ENCODE assay signal across 8 cellular contexts in the genomic region with DNA sequence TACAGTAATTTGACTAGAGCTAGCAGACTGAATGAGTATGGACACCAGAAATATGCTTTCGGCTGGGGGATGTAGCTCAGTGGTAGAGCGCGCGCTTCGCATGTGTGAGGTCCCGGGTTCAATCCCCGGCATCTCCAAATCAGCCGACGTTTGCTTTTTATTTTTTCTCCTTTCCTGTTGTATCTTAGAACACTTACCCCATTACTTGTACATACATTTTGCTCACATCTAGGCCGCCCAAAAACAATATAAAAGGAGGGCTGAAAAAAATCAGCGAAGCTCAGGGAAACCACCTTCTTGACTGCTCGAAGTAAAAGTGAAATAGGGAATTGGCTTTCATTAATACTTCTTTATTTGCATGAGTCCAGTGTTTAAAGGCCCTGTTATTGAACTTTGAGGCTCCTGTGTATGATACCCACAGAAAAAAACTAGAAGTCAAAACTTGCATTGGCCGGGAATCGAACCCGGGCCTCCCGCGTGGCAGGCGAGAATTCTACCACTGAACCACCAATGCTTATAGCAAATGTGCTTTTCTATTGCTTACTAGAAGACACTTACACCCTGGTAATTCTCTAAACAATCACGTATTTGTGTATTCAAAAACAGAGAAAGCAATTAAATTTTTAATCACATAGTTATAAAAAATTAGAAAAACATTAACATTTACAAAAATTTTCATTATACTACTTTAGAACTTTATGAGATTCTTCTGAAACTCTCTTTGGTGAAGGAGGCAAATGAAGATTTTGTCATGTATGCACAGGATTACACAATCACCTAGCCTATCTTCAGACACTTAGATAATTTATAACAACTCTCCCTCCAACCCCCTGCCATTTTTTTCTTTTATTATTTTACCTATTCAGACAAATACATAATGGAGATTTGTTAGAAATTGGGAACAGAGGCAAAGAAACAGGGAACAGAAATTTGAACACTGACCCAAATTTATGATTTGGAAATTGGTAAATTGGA. TPM values are rescaled to one million over a fixed set of nuclear protein-coding genes. Genes with fewer than 3 reads are reported as not detected.
DNase-seq lines count a peak whose midpoint lies in the region; ATAC-seq and TF ChIP-seq lines count a peak whose summit lies in the region.

No MANE protein-coding gene starts in this region.

- H3K27me3 Mint-ChIP-seq in brain, result peaks cover 15% of the 10 kb centered on the region

- H3K36me3 ChIP-seq in iPS DF 6.9 (ENCODE audit: control insufficient read depth, insufficient read depth, low read length), result no peaks in the 10 kb centered on the region

- intact Hi-C loops in sciatic nerve (cut with DNase I), result loop anchor here (5.0 kb wide), 1 partner anchor 59 kb away; no protein-coding TSS in a partner anchor

- H3K4me3 Mint-ChIP-seq in brain, result peak overlapping the region; percentile 91 to 95 (median 94)

- no peaks in the 10 kb centered on the region for H3K9me3 ChIP-seq in iPS DF 6.9 (ENCODE audit: control insufficient read depth, insufficient read depth, low read length)

- peaks cover 0 to 11% (median 0%) of the 10 kb centered on the region in 5 experiments for H3K9me3 Mint-ChIP-seq in brain

- TF ChIP-seq CTCF in brain (conservative IDR thresholded peaks at IDR 0.05), result no peak

- H3K27ac ChIP-seq in iPS DF 6.9 (ENCODE audit: low read length), result no peak overlapping the region

- ATAC-seq in GM18511 (IDR thresholded peaks at IDR 0.05; ENCODE audit: unreplicated experiment) (peak; percentile 67), HG03060 (IDR thresholded peaks at IDR 0.05; ENCODE audit: low read depth, unreplicated experiment) (peak; percentile 47), sciatic nerve (peak; percentile 93)

- no peaks in the 10 kb centered on the region for H3K36me3 Mint-ChIP-seq in brain

- WGBS in iPS DF 6.9 (ENCODE audit: insufficient coverage, insufficient read length), result no CpG with 5 or more reads among the region's 19 CpGs

- H3K4me1 Mint-ChIP-seq in brain, result peaks cover 29% of the 10 kb centered on the region

- H3K27ac Mint-ChIP-seq in brain, result peak overlapping the region; percentile 97 to 98 (median 98)

- no peaks in the 10 kb centered on the region; the same call in 1 of the 2 replicates for H3K27me3 ChIP-seq in iPS DF 6.9 (ENCODE audit: control insufficient read depth, insufficient read depth, low read length)

- no peaks in the 10 kb centered on the region; the same call in 1 of the 2 replicates for H3K4me1 ChIP-seq in iPS DF 6.9 (ENCODE audit: control insufficient read depth, insufficient read depth, low read length)

- peak overlapping the region; percentile 83; the same call in 1 of the 2 replicates for H3K4me3 ChIP-seq in iPS DF 6.9 (ENCODE audit: low read length)

- DNase-seq in NCI-H2107 (lab: John Stamatoyannopoulos, UW), result peak; percentile 53
- DNase-seq in UCSD-AML1 (lab: John Stamatoyannopoulos, UW; ENCODE audit: unreplicated experiment), result peak; percentile 85
- peak; percentile 22 for DNase-seq in iPS DF 6.9 (ENCODE audit: low read depth, low spot score)
- peak; percentile 86 for DNase-seq in sciatic nerve (ENCODE audit: low spot score)
- no peak for DNase-seq in cortex of kidney (lab: John Stamatoyannopoulos, UW)

RNA-seq across cellular contexts. Expression of a gene that starts 35.2 kb away (rescaled TPM):
- 24.4 TPM for polyA plus RNA-seq in brain (ENCODE audit: insufficient read depth, low read depth, low replicate concordance)
- total RNA-seq in sciatic nerve, result 56.4 TPM
